In the genomic region with DNA sequence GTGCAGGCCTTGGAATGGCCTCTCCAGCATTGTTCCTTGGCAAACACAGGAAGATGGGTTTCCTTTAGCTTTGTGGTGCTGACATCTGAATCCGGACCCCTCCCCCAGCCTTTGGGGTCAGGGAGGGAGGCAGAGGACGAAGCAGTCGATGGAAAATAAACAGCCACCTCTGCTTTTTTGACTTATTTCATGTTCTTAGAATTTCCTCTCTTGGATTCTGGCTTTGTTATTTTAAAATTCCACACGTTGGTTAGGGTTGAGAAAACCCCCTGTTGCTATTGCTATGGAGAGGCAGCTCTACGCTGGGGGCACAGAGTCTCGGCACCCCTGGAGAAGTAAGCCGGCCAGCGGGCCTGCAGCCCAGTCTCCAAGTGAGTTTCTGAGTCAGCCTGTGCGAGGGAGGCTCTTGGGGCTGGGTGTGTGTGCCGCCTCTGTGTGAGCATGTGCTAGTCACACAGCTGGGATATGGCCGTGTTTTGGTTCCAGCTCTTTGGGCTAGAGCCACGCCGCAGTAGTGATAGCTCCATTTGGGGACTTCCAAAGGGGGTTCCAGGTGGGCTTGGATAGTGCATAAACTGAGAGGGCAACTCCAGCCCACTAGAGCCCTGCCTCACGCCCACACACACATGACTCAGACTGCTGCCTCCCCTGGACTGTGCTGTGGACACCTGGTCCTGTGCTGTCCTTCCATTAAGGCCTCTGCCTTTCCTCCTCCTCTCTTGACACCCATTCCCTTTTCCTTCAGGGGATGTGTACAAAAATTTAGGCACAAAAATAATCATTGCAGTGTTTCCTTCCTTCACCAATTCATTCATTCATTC, we compare ENCODE assay signal across 10 cellular contexts. TPM values are rescaled to one million over a fixed set of nuclear protein-coding genes. Genes with fewer than 3 reads are reported as not detected.
A peak's percentile ranks its signal among the peaks of the same experiment; 100 is the strongest.
DNase-seq lines count a peak whose midpoint lies in the region; ATAC-seq, FAIRE-seq and TF ChIP-seq lines count a peak whose summit lies in the region.
"Had no signal": no experiment of that assay in that cellular context is flagged by ENCODE, and none has a peak within 500 bp of the region (broad histone marks: within the 10 kb centered on the region; RNA-seq: fewer than 3 reads in every experiment).

No MANE protein-coding gene starts in this region.

- no peaks in the 10 kb centered on the region for H3K36me3 Mint-ChIP-seq in activated naive CD4-positive, alpha-beta T cell treated with anti-CD3 and anti-CD28 coated beads for 36 hours (ENCODE audit: low read depth)

- H3K4me3 ChIP-seq in astrocyte of the spinal cord (ENCODE audit: low read depth, low read length) (no peak overlapping the region), WERI-Rb-1 (ENCODE audit: low read depth, low read length) (no peak overlapping the region)

- no peak overlapping the region for H3K4me3 Mint-ChIP-seq in activated naive CD4-positive, alpha-beta T cell treated with anti-CD3 and anti-CD28 coated beads for 36 hours

- ATAC-seq in sciatic nerve (peak; percentile 89), GM18861 (IDR thresholded peaks at IDR 0.05; ENCODE audit: unreplicated experiment) (no peak)

- TF ChIP-seq CTCF in astrocyte of the spinal cord (IDR thresholded peaks at IDR 0.05; ENCODE audit: low read depth, low read length) (no peak), WERI-Rb-1 (IDR thresholded peaks at IDR 0.05; ENCODE audit: low read depth, low read length) (no peak)

- no peak overlapping the region for H3K27ac Mint-ChIP-seq in activated naive CD4-positive, alpha-beta T cell treated with anti-CD3 and anti-CD28 coated beads for 36 hours

- peak; percentile 98 for FAIRE-seq in G401.6 (lab: Jason Lieb, UNC)

- peaks cover 3% of the 10 kb centered on the region for H3K4me1 Mint-ChIP-seq in activated naive CD4-positive, alpha-beta T cell treated with anti-CD3 and anti-CD28 coated beads for 36 hours (ENCODE audit: low read depth)

- DNase-seq in astrocyte of the spinal cord (ENCODE audit: low read depth, low spot score) (peak; percentile 97), hepatic stellate cell (ENCODE audit: low spot score) (peak; percentile 59), sciatic nerve (ENCODE audit: low spot score) (peak; percentile 87), WERI-Rb-1 (no peak), NCI-H526 treated with DMSO at 0.1 percent for 48 hours (lab: John Stamatoyannopoulos, UW) (no peak)
- no peak for DNase-seq in activated naive CD4-positive, alpha-beta T cell treated with anti-CD3 and anti-CD28 coated beads for 36 hours
- DNase-seq: activated T-cell treated with anti-CD3 and anti-CD28 coated beads for 4 hours, glutamatergic neuron had no signal

- in situ Hi-C loops in astrocyte of the spinal cord (cut with HindIII; ENCODE audit: low sequenced_read_pairs) = no loop called here

- H3K9me3 Mint-ChIP-seq in activated naive CD4-positive, alpha-beta T cell treated with anti-CD3 and anti-CD28 coated beads for 36 hours = no peaks in the 10 kb centered on the region

- CTCF ChIA-PET in activated naive CD4-positive, alpha-beta T cell treated with anti-CD3 and anti-CD28 coated beads for 36 hours (lab: Charles Lee) = interaction anchor here (0.5 to 1.0 kb wide), 3 partner anchors 103 to 924 kb away, joined by 3 read pairs; no protein-coding TSS in a partner anchor

- intact Hi-C loops in sciatic nerve (cut with DNase I) = no loop called here
- intact Hi-C loops in activated naive CD4-positive, alpha-beta T cell treated with anti-CD3 and anti-CD28 coated beads for 36 hours (cut with micrococcal nuclease) = no loop called here

- peaks cover 24% of the 10 kb centered on the region for H3K27me3 Mint-ChIP-seq in activated naive CD4-positive, alpha-beta T cell treated with anti-CD3 and anti-CD28 coated beads for 36 hours (ENCODE audit: low read depth)

- no peaks in the 10 kb centered on the region for H3K36me3 ChIP-seq in WERI-Rb-1

- H3K27ac ChIP-seq in WERI-Rb-1 = no peak overlapping the region; the same call in none of the 2 replicates

- no peaks in the 10 kb centered on the region for H3K27me3 ChIP-seq in WERI-Rb-1 (ENCODE audit: insufficient read depth, low read depth, severe bottlenecking)

- H3K9me3 ChIP-seq in WERI-Rb-1 (ENCODE audit: severe bottlenecking) = no peaks in the 10 kb centered on the region

RNA-seq across cellular contexts. Expression of gene AMOTL2, which starts 58.8 kb away (rescaled TPM):
- total RNA-seq in sciatic nerve = 158 TPM
- total RNA-seq in activated naive CD4-positive, alpha-beta T cell treated with anti-CD3 and anti-CD28 coated beads for 36 hours = under 1 TPM in 1 of 2 experiments, not detected in 1; 0.31 TPM

Comparison
In these comparisons a context has a peak if more than half of its experiments do, and no peak if none do; other contexts are left out.
1. DNase-seq: peak in astrocyte of the spinal cord (single experiment), hepatic stellate cell (single experiment) and sciatic nerve (single experiment); none in WERI-Rb-1 (single experiment), NCI-H526 treated with DMSO at 0.1 percent for 48 hours (single experiment) and activated naive CD4-positive, alpha-beta T cell treated with anti-CD3 and anti-CD28 coated beads for 36 hours (single experiment).
2. RNA of gene AMOTL2, which starts 58.8 kb away (total RNA-seq): 158 TPM in sciatic nerve (single experiment); 0.31 TPM in activated naive CD4-positive, alpha-beta T cell treated with anti-CD3 and anti-CD28 coated beads for 36 hours; every median in the first group is over 100 times any median in the second.